9 cellular contexts compared by ENCODE assay signal in genomic region chr5:151315998-151316597, GRCh38. TPM values are rescaled to one million over a fixed set of nuclear protein-coding genes. Genes with fewer than 3 reads are reported as not detected.
DNase-seq lines count a peak whose midpoint lies in the region; ATAC-seq and TF ChIP-seq lines count a peak whose summit lies in the region.
"Had no signal": no experiment of that assay in that cellular context is flagged by ENCODE, and none has a peak within 500 bp of the region (broad histone marks: within the 10 kb centered on the region; RNA-seq: fewer than 3 reads in every experiment).

No MANE protein-coding gene starts in this region.

- no peaks in the 10 kb centered on the region for H3K9me3 ChIP-seq in neural cell (ENCODE audit: low read length)

- DNase-seq in Ammon's horn (ENCODE audit: low spot score) (peak; percentile 35), NCI-H526 treated with DMSO at 0.1 percent for 48 hours (lab: John Stamatoyannopoulos, UW) (peak; percentile 6), fibroblast of gingiva (ENCODE audit: low read depth) (peak; percentile 60), superior temporal gyrus (ENCODE audit: extremely low spot score) (peak; percentile 59)
- peak; percentile 15 for DNase-seq in activated CD8-positive, alpha-beta memory T cell treated with anti-CD3 and anti-CD28 coated beads, Interleukin-2, amount 50 U/mL, for 24 hours (ENCODE audit: extremely low read depth)

- no peaks in the 10 kb centered on the region for H4K20me1 ChIP-seq in neural cell (ENCODE audit: insufficient read depth)

- H3K36me3 ChIP-seq in neural cell (ENCODE audit: insufficient read depth, low read length), result no peaks in the 10 kb centered on the region

- H3K4me2 ChIP-seq in neural cell (ENCODE audit: low read length), result no peak overlapping the region

- H3F3A ChIP-seq in neural cell (ENCODE audit: insufficient read depth, low read length, poor library complexity, severe bottlenecking), result no peaks in the 10 kb centered on the region

- no peak overlapping the region for H3K4me3 ChIP-seq in neural cell (ENCODE audit: low read length)

- H2AFZ ChIP-seq in neural cell (ENCODE audit: low read depth, low read length), result no peak overlapping the region

- peak; percentile 47 for TF ChIP-seq RAD21 in neural cell (conservative IDR thresholded peaks at IDR 0.05)

- ATAC-seq in GM18508 (IDR thresholded peaks at IDR 0.05; ENCODE audit: insufficient read depth, unreplicated experiment) (peak; percentile 62), HG02973 (IDR thresholded peaks at IDR 0.05; ENCODE audit: unreplicated experiment) (peak; percentile 82)

- TF ChIP-seq EP300 in neural cell (conservative IDR thresholded peaks at IDR 0.05; ENCODE audit: poor library complexity, severe bottlenecking), result no peak

- H3K27ac ChIP-seq in neural cell (ENCODE audit: low read length), result no peak overlapping the region

- H3K79me2 ChIP-seq in neural cell (replicated peaks; ENCODE audit: insufficient read depth, low read length), result no peaks in the 10 kb centered on the region

- H3K27me3 ChIP-seq in neural cell (ENCODE audit: insufficient read depth, low read depth, low read length), result no peaks in the 10 kb centered on the region

- H3K9me2 ChIP-seq in neural cell (ENCODE audit: insufficient read depth, low read length), result no peaks in the 10 kb centered on the region

- peak; percentile 57 for TF ChIP-seq CTCF in neural cell (IDR thresholded peaks at IDR 0.05; ENCODE audit: poor library complexity, severe bottlenecking)

- no peak overlapping the region for H3K9ac ChIP-seq in neural cell (ENCODE audit: low read length)

TF ChIP-seq in neural cell, 6 proteins besides CTCF, POLR2A, EP300 and RAD21:
- TF ChIP-seq TAF1 (IDR thresholded peaks at IDR 0.05; ENCODE audit: low read depth) (no peak), MXI1 (conservative IDR thresholded peaks at IDR 0.05; ENCODE audit: poor library complexity, severe bottlenecking) (no peak), POLR2AphosphoS5 (IDR thresholded peaks at IDR 0.05) (no peak), EZH2 (IDR thresholded peaks at IDR 0.05; ENCODE audit: borderline replicate concordance, insufficient read depth, low read length, poor library complexity, severe bottlenecking) (no peak), SMC3 (conservative IDR thresholded peaks at IDR 0.05; ENCODE audit: poor library complexity) (peak; percentile 43), REST (IDR thresholded peaks at IDR 0.05; ENCODE audit: borderline replicate concordance) (no peak)

RNA-seq across cellular contexts. Expression of gene SLC36A3, which starts 12.5 kb away (rescaled TPM):
- not detected in 2 replicates for polyA plus RNA-seq in neural cell
- not detected in 2 replicates for polyA minus RNA-seq in neural cell
- polyA plus RNA-seq: urinary bladder had no signal

RNA-seq across cellular contexts. Expression of gene SLC36A2, which starts 31.3 kb away (rescaled TPM):
- not detected in 2 replicates for polyA plus RNA-seq in neural cell
- polyA minus RNA-seq in neural cell, result not detected in 2 replicates

Comparison
In these comparisons a context has a peak if more than half of its experiments do, and no peak if none do; other contexts are left out.
1. DNase-seq: peak in every context shown above with its lines; median percentile 60 in fibroblast of gingiva; 59 in superior temporal gyrus; 35 in Ammon's horn; 15 in activated CD8-positive, alpha-beta memory T cell treated with anti-CD3 and anti-CD28 coated beads, Interleukin-2, amount 50 U/mL, for 24 hours; 6 in NCI-H526 treated with DMSO at 0.1 percent for 48 hours.